8 cellular contexts compared by ENCODE assay signal in genomic region chr12:53625946-53626701, GRCh38. TPM values are rescaled to one million over a fixed set of nuclear protein-coding genes. Genes with fewer than 3 reads are reported as not detected.
DNase-seq lines count a peak whose midpoint lies in the region; ATAC-seq and TF ChIP-seq lines count a peak whose summit lies in the region.

ATF7 (minus strand) TSS chr12:53626382; CDS start chr12:53601000, 25,382 bp downstream.

- H3K4me3 ChIP-seq in DOHH2 (ENCODE audit: low read length) (peak within 1 kb of the TSS; percentile 95), GM23338 (peak within 1 kb of the TSS; percentile 63)

- H2AFZ ChIP-seq in GM23338: peak within 1 kb of the TSS; percentile 45

- peaks cover 9% of the 10 kb centered on the region for H3K27me3 Mint-ChIP-seq in GM23338 (ENCODE audit: insufficient read depth, low read depth, poor library complexity)
- no peaks in the 10 kb centered on the region for H3K27me3 Mint-ChIP-seq in naive B cell
- H3K27me3 Mint-ChIP-seq in stimulated activated memory B cell treated with anti-CD40 and anti-IgM and Interleukin-4, amounts not matched to agents 10 μg/mL and 1 μg/mL and 100 μg/mL, for 72 hours: no peaks in the 10 kb centered on the region

- H3K4me1 ChIP-seq in DOHH2 (ENCODE audit: control insufficient read depth, low read length) (peaks cover 36% of the 10 kb centered on the region), GM23338 (ENCODE audit: insufficient read depth) (peaks cover 22% of the 10 kb centered on the region)

- H3K27ac Mint-ChIP-seq in GM23338: peak within 1 kb of the TSS; percentile 99
- peak within 1 kb of the TSS; percentile 95 to 99 (median 98) for H3K27ac Mint-ChIP-seq in naive B cell
- H3K27ac Mint-ChIP-seq in stimulated activated memory B cell treated with anti-CD40 and anti-IgM and Interleukin-4, amounts not matched to agents 10 μg/mL and 1 μg/mL and 100 μg/mL, for 72 hours: peak within 1 kb of the TSS; percentile 90

- H3K27me3 ChIP-seq in DOHH2 (ENCODE audit: control insufficient read depth, low read length) (no peaks in the 10 kb centered on the region), GM23338 (ENCODE audit: insufficient read depth) (no peaks in the 10 kb centered on the region)

- TF ChIP-seq CTCF in DOHH2 (IDR thresholded peaks at IDR 0.05; ENCODE audit: low read depth, low read length, poor library complexity, severe bottlenecking) (no peak), GM23338 (conservative IDR thresholded peaks at IDR 0.05; ENCODE audit: low read depth in 2 of 2) (no peak; a peak in 1 of 4 replicates)

- H3K9me2 ChIP-seq in DOHH2 (replicated peaks; ENCODE audit: control insufficient read depth, low read length) (no peaks in the 10 kb centered on the region), GM23338 (ENCODE audit: insufficient read depth) (no peaks in the 10 kb centered on the region)

- H3K27ac ChIP-seq in DOHH2 (ENCODE audit: low read depth, low read length) (peak within 1 kb of the TSS; percentile 67), GM23338 (ENCODE audit: low read depth) (peak within 1 kb of the TSS; percentile 92)

- H3K9me3 ChIP-seq in DOHH2 (ENCODE audit: control insufficient read depth, insufficient read depth, low read length): no peaks in the 10 kb centered on the region

- H3K36me3 ChIP-seq in DOHH2 (ENCODE audit: control insufficient read depth, low read length) (no peaks in the 10 kb centered on the region; the same call in 1 of the 2 replicates), GM23338 (ENCODE audit: insufficient read depth) (no peaks in the 10 kb centered on the region)

- H3K4me1 Mint-ChIP-seq in GM23338 (peaks cover 26% of the 10 kb centered on the region), naive B cell (peaks cover 28 to 45% (median 34%) of the 10 kb centered on the region in 3 donors)
- H3K4me1 Mint-ChIP-seq in stimulated activated memory B cell treated with anti-CD40 and anti-IgM and Interleukin-4, amounts not matched to agents 10 μg/mL and 1 μg/mL and 100 μg/mL, for 72 hours: peaks cover 35% of the 10 kb centered on the region

- H4K20me1 ChIP-seq in DOHH2 (ENCODE audit: control insufficient read depth, insufficient read depth, low read depth, low read length) (no peaks in the 10 kb centered on the region), GM23338 (replicated peaks; ENCODE audit: insufficient read depth) (no peaks in the 10 kb centered on the region)

- H3K9me3 Mint-ChIP-seq in GM23338 (no peaks in the 10 kb centered on the region), naive B cell (no peaks in the 10 kb centered on the region)
- no peaks in the 10 kb centered on the region for H3K9me3 Mint-ChIP-seq in stimulated activated memory B cell treated with anti-CD40 and anti-IgM and Interleukin-4, amounts not matched to agents 10 μg/mL and 1 μg/mL and 100 μg/mL, for 72 hours

- DNase-seq in GM23338 (ENCODE audit: low spot score) (peak; percentile 99), LHCN-M2 (ENCODE audit: low read depth) (peak; percentile 97), RPMI8226 (peak; percentile 98), fibroblast of gingiva (ENCODE audit: low read depth) (peak; percentile 97), naive B cell (peak; percentile 99)
- peak; percentile 94 to 98 for DNase-seq in activated T-helper 1 cell treated with anti-CD3 and anti-CD28 coated beads, Interleukin-2, amount 50 U/mL, for 16 hours (ENCODE audit: low read depth in 1 of 2, low spot score in 1 of 2)

- peaks cover 43% of the 10 kb centered on the region for H3K79me2 ChIP-seq in DOHH2 (ENCODE audit: control insufficient read depth, low read length)
- peaks cover 43% of the 10 kb centered on the region for H3K79me2 ChIP-seq in GM23338 (replicated peaks; ENCODE audit: insufficient read depth)

- H3F3A ChIP-seq in DOHH2 (ENCODE audit: control insufficient read depth, insufficient read depth): peaks cover 4% of the 10 kb centered on the region; the same call in 1 of the 2 replicates
- no peaks in the 10 kb centered on the region for H3F3A ChIP-seq in GM23338 (replicated peaks; ENCODE audit: low read depth)

- H3K4me2 ChIP-seq in DOHH2 (ENCODE audit: low read length): peak within 1 kb of the TSS; percentile 75
- H3K4me2 ChIP-seq in GM23338: peak within 1 kb of the TSS; percentile 80

- H3K4me3 Mint-ChIP-seq in GM23338 (peak within 1 kb of the TSS; percentile 85), naive B cell (peak within 1 kb of the TSS; percentile 90 to 100 (median 98))
- peak within 1 kb of the TSS; percentile 96 for H3K4me3 Mint-ChIP-seq in stimulated activated memory B cell treated with anti-CD40 and anti-IgM and Interleukin-4, amounts not matched to agents 10 μg/mL and 1 μg/mL and 100 μg/mL, for 72 hours

- ATAC-seq in GM23338 (peak; percentile 96), naive B cell (ENCODE audit: low read depth in 2 of 2) (peak; percentile 94)
- ATAC-seq in stimulated activated memory B cell treated with anti-CD40 and anti-IgM and Interleukin-4, amounts not matched to agents 10 μg/mL and 1 μg/mL and 100 μg/mL, for 72 hours: peak; percentile 99

- H3K36me3 Mint-ChIP-seq in GM23338 (ENCODE audit: low read depth) (no peaks in the 10 kb centered on the region), naive B cell (no peaks in the 10 kb centered on the region)
- H3K36me3 Mint-ChIP-seq in stimulated activated memory B cell treated with anti-CD40 and anti-IgM and Interleukin-4, amounts not matched to agents 10 μg/mL and 1 μg/mL and 100 μg/mL, for 72 hours: no peaks in the 10 kb centered on the region

TF ChIP-seq in GM23338, 12 proteins besides CTCF, POLR2A, EP300 and RAD21 (continues in another document):
- no peak for TF ChIP-seq EZH2phosphoT487 (IDR thresholded peaks at IDR 0.05; ENCODE audit: unreplicated experiment)
- no peak for TF ChIP-seq ZNF462 (CRISPR knock-in tag; IDR thresholded peaks at IDR 0.05)

RNA-seq across cellular contexts. Expression of gene ATF7, which starts in this region (rescaled TPM):
- total RNA-seq in GM23338 (2014; rRNA removed; shearing (Covaris generic)): 13.2 and 13.9 TPM in 2 replicates
- polyA plus RNA-seq in GM23338 (2016; fragmentation: Nextera tagmentation; extraction: Ambion mirVana) (16.3 and 16.6 TPM in 2 replicates), naive B cell (ENCODE audit: low read depth in 6 of 6) (10 to 100 TPM; 12.2 to 18.7 (median 16.2) TPM)
- total RNA-seq in LHCN-M2 (2014; rRNA removed): 13.0 and 14.2 TPM in 2 replicates
- polyA plus RNA-seq in LHCN-M2 (2012): 18.6 TPM

Comparison
In these comparisons a context has a peak if more than half of its experiments do, and no peak if none do; other contexts are left out.
1. Peak in every context shown above with its lines: DNase-seq, ATAC-seq, H3K4me3 ChIP-seq and H3K27ac ChIP-seq.